ENCODE assay signal across 9 cellular contexts in the genomic region with DNA sequence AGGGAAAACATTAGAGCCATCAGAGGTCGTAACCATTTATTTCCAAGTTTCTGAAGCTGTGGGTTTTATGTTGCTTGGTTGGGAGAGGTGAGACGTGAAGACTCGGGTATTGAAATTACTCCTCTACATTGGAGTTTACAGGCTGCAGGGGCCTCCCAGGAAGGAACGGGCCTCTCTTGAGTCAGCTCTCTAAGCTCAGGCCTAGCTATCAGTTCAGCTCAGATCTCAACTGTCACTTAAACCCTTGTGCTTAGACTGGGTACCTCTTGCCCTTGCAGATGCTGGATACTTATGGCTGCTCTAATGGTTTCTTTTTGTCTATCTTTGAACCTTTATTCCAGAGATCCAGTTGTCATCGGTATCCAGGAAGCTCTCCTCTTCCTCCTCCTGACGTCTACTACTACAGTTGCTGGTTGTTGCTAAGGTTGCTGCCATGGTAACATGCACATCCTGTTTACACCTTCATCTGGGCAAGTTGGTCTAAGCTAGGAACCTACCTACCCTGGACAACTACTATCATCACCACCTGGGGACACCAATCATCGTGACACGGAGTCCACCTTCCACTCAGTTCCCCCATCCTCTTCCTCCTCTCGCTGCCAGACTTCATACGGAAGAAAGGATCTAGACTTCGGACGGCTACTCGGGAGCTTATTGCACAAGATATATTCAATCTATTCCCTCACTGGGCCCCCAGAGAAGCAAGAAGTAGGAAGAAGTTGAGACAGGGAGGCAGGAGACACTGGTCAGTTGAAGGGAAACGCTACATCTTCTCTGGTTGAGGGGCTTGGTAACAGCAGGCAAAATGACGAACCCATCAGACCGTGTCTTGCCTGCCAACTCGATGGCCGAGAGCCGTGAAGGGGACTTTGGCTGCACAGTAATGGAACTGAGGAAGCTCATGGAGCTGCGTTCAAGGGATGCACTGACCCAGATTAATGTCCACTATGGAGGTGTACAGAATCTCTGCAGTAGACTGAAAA. TPM values are rescaled to one million over a fixed set of nuclear protein-coding genes. Genes with fewer than 3 reads are reported as not detected.
DNase-seq lines count a peak whose midpoint lies in the region; ATAC-seq and TF ChIP-seq lines count a peak whose summit lies in the region.
"Had no signal": no experiment of that assay in that cellular context is flagged by ENCODE, and none has a peak within 500 bp of the region (broad histone marks: within the 10 kb centered on the region; RNA-seq: fewer than 3 reads in every experiment).

No MANE protein-coding gene starts in this region.

- no peaks in the 10 kb centered on the region for H3K9me3 Mint-ChIP-seq in HFFc6
- no peaks in the 10 kb centered on the region for H3K9me3 Mint-ChIP-seq in T-helper 2 cell treated with Interferon-gamma antibody and Interleukin-4, amounts not matched to agents 5 μg/mL and 100 μg/mL, for 36 hours

- DNase-seq in HFFc6: no peak
- peak; percentile 53 for DNase-seq in T-helper 2 cell treated with Interferon-gamma antibody and Interleukin-4, amounts not matched to agents 5 μg/mL and 100 μg/mL, for 36 hours (ENCODE audit: low spot score)
- peak; percentile 60 to 73 (median 68) for DNase-seq in effector memory CD4-positive, alpha-beta T cell
- peak; percentile 62 for DNase-seq in stimulated activated CD4-positive, alpha-beta T cell treated with anti-CD3 and anti-CD28 coated beads, Interleukin-4, amount 100 ng/mL, for 24 hours
- no peak for DNase-seq in DMS114 treated with DMSO at 0.1 percent for 48 hours (lab: John Stamatoyannopoulos, UW; ENCODE audit: unreplicated experiment)

- H3K27ac Mint-ChIP-seq in HFFc6: peak overlapping the region; percentile 73
- H3K27ac Mint-ChIP-seq in T-helper 2 cell treated with Interferon-gamma antibody and Interleukin-4, amounts not matched to agents 5 μg/mL and 100 μg/mL, for 36 hours: peak overlapping the region; percentile 91

- H3K36me3 ChIP-seq in effector memory CD4-positive, alpha-beta T cell (ENCODE audit: control insufficient read depth, insufficient read depth, low read length): no peaks in the 10 kb centered on the region

- peak overlapping the region; percentile 77 for H3K27ac ChIP-seq in effector memory CD4-positive, alpha-beta T cell (ENCODE audit: insufficient read depth, low read length, poor library complexity, severe bottlenecking)
- H3K27ac ChIP-seq: epithelial cell of prostate had no signal

- TF ChIP-seq CTCF in HFFc6 (IDR thresholded peaks at IDR 0.05): no peak

- no peaks in the 10 kb centered on the region for H3K27me3 ChIP-seq in effector memory CD4-positive, alpha-beta T cell (replicated peaks; ENCODE audit: control insufficient read depth, insufficient read depth, low read length, poor library complexity, severe bottlenecking)

- H3K27me3 Mint-ChIP-seq in HFFc6 (ENCODE audit: insufficient read depth): peaks cover 5% of the 10 kb centered on the region
- no peaks in the 10 kb centered on the region for H3K27me3 Mint-ChIP-seq in T-helper 2 cell treated with Interferon-gamma antibody and Interleukin-4, amounts not matched to agents 5 μg/mL and 100 μg/mL, for 36 hours (ENCODE audit: low read depth)

- peaks cover 33% of the 10 kb centered on the region for H3K36me3 Mint-ChIP-seq in HFFc6 (ENCODE audit: low read depth)
- H3K36me3 Mint-ChIP-seq in T-helper 2 cell treated with Interferon-gamma antibody and Interleukin-4, amounts not matched to agents 5 μg/mL and 100 μg/mL, for 36 hours (ENCODE audit: low read depth): peaks cover 55% of the 10 kb centered on the region

- no peaks in the 10 kb centered on the region for H3K9me3 ChIP-seq in effector memory CD4-positive, alpha-beta T cell (ENCODE audit: control insufficient read depth, low read length)

- peaks cover 47% of the 10 kb centered on the region for H3K4me1 Mint-ChIP-seq in HFFc6 (ENCODE audit: low read depth)
- H3K4me1 Mint-ChIP-seq in T-helper 2 cell treated with Interferon-gamma antibody and Interleukin-4, amounts not matched to agents 5 μg/mL and 100 μg/mL, for 36 hours (ENCODE audit: low read depth): peaks cover 35% of the 10 kb centered on the region

- peaks cover 21% of the 10 kb centered on the region for H3K4me1 ChIP-seq in effector memory CD4-positive, alpha-beta T cell (ENCODE audit: control insufficient read depth, insufficient read depth, low read length, poor library complexity, severe bottlenecking)

- H3K4me3 ChIP-seq in effector memory CD4-positive, alpha-beta T cell (ENCODE audit: insufficient read depth, low read depth, low read length, poor library complexity, severe bottlenecking): no peak overlapping the region

- ATAC-seq in HG03378 (IDR thresholded peaks at IDR 0.05; ENCODE audit: unreplicated experiment) (no peak), HG03520 (IDR thresholded peaks at IDR 0.05; ENCODE audit: unreplicated experiment) (no peak), HG02678 (IDR thresholded peaks at IDR 0.05; ENCODE audit: unreplicated experiment) (no peak)

- no peak overlapping the region for H3K4me3 Mint-ChIP-seq in HFFc6
- H3K4me3 Mint-ChIP-seq in T-helper 2 cell treated with Interferon-gamma antibody and Interleukin-4, amounts not matched to agents 5 μg/mL and 100 μg/mL, for 36 hours: peak overlapping the region; percentile 33

RNA-seq across cellular contexts. Expression of a gene that starts 56.1 kb away (rescaled TPM):
- total RNA-seq in HFFc6 (2021; fragmentation: NEBNext Ultra II Directional; extraction: Animal tissue kit (Norgen Biotek cat#: 25700)): 100 to 1,000 TPM; 199 to 243 (median 221) TPM

Comparison
In these comparisons a context has a peak if more than half of its experiments do, and no peak if none do; other contexts are left out.
1. DNase-seq: peak in T-helper 2 cell treated with Interferon-gamma antibody and Interleukin-4, amounts not matched to agents 5 μg/mL and 100 μg/mL, for 36 hours (single experiment), effector memory CD4-positive, alpha-beta T cell (3 of 3) and stimulated activated CD4-positive, alpha-beta T cell treated with anti-CD3 and anti-CD28 coated beads, Interleukin-4, amount 100 ng/mL, for 24 hours (single experiment); none in HFFc6 (single experiment) and DMS114 treated with DMSO at 0.1 percent for 48 hours (single experiment).